26 cellular contexts compared by ENCODE assay signal in the genomic region with DNA sequence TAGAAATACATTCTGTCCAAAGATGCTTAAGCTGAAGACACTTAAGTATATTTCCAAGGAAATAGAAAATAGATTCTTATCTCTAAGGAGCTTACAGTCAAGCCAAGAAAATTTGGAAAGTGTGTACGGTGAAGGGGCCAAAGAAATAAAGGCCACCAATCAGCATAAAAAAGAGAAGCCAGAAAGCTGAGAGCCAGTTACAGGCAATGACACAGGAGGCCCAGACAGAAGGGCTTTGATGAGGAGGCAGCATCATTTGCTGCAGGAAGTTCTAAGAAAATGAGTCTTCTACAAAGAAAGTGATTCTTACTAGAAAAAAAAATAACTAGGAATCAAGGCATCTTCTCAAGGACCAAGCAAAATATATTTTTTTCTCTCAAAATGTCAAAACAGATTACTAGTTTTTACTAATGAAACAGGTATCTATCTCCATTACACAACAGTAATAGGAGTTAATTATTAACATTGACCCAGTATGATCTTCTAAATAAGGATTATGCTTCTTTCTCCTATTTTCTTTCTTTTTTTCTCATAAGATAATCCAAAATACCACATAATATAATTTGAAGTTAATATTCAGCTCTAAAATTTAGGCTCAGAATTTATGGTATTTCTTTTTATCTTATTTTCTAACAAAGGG.
A peak's percentile ranks its signal among the peaks of the same experiment; 100 is the strongest.
DNase-seq lines count a peak whose midpoint lies in the region; ATAC-seq, FAIRE-seq and TF ChIP-seq lines count a peak whose summit lies in the region.
"Had no signal": no experiment of that assay in that cellular context is flagged by ENCODE, and none has a peak within 500 bp of the region (broad histone marks: within the 10 kb centered on the region; RNA-seq: fewer than 3 reads in every experiment).

No MANE protein-coding gene starts in this region.

- no peaks in the 10 kb centered on the region for H3K9me2 ChIP-seq in SK-N-SH

- H3F3A ChIP-seq in SK-N-SH (replicated peaks; ENCODE audit: insufficient read depth): peaks cover 9% of the 10 kb centered on the region

- POLR2A ChIA-PET in SK-N-SH (lab: Yijun Ruan, JAX) (no interaction called here), HepG2 (lab: Yijun Ruan, JAX) (no interaction called here)
- POLR2A ChIA-PET in CD8-positive, alpha-beta memory T cell (lab: Charles Lee): no interaction called here

- intact Hi-C loops in HepG2 (cut with micrococcal nuclease; ENCODE audit: unreplicated experiment): no loop called here
- intact Hi-C loops in sciatic nerve (cut with DNase I): no loop called here

- 75% methylated on average over 1 of the region's 1 CpG for WGBS in SK-N-SH (ENCODE audit: low lambda C conversion rate)
- 85% methylated on average over 1 of the region's 1 CpG for WGBS in HepG2 (ENCODE audit: low lambda C conversion rate)

- H4K20me1 ChIP-seq in SK-N-SH (ENCODE audit: insufficient read depth) (no peaks in the 10 kb centered on the region), HepG2 (ENCODE audit: insufficient read depth, low read length) (no peaks in the 10 kb centered on the region)

- H3K9me3 ChIP-seq in SK-N-SH (no peaks in the 10 kb centered on the region), HepG2 (ENCODE audit: low read length) (no peaks in the 10 kb centered on the region)
- H3K9me3 ChIP-seq in CD8-positive, alpha-beta memory T cell (ENCODE audit: low read length): no peaks in the 10 kb centered on the region
- H3K9me3 ChIP-seq: BE2C, Peyer's patch had no signal

- peak overlapping the region in 1 of 8 donors; percentile 34 for H3K27ac Mint-ChIP-seq in CD8-positive, alpha-beta memory T cell
- H3K27ac Mint-ChIP-seq: CD4-positive, alpha-beta T cell; H9; IgD-negative memory B cell had no signal

- CTCF ChIA-PET in SK-N-SH (lab: Yijun Ruan, JAX) (no interaction called here), HepG2 (lab: Yijun Ruan, JAX; ENCODE audit: low intra/inter-chr PET ratio, low total read pairs) (no interaction called here)
- CTCF ChIA-PET in CD8-positive, alpha-beta memory T cell (lab: Charles Lee): no interaction called here

- TF ChIP-seq RAD21 in SK-N-SH (IDR thresholded peaks at IDR 0.05; ENCODE audit: low read length) (no peak), HepG2 (CRISPR knock-in tag; IDR thresholded peaks at IDR 0.05) (no peak)

- no peak overlapping the region for H3K4me3 ChIP-seq in SK-N-SH (ENCODE audit: low read depth in 2 of 2, low read length in 1 of 2)
- H3K4me3 ChIP-seq in HepG2 (replicated peaks in 1 of 3; ENCODE audit: insufficient read depth in 1 of 3, low read depth in 2 of 3, low read length in 3 of 3): no peak overlapping the region
- H3K4me3 ChIP-seq in CD8-positive, alpha-beta memory T cell (ENCODE audit: low read length): no peak overlapping the region
- H3K4me3 ChIP-seq: Peyer's patch, SK-N-MC had no signal

- H3K79me2 ChIP-seq in SK-N-SH (ENCODE audit: insufficient read depth) (no peaks in the 10 kb centered on the region), HepG2 (ENCODE audit: insufficient read depth, low read length) (no peaks in the 10 kb centered on the region)

- H3K4me1 ChIP-seq in SK-N-SH (ENCODE audit: control insufficient read depth in 1 of 2, insufficient read depth in 2 of 2, low read depth in 1 of 2, low read length in 1 of 2) (no peaks in the 10 kb centered on the region; a peak in 1 of 4 replicates), HepG2 (ENCODE audit: insufficient read depth, low read length) (peaks cover 11% of the 10 kb centered on the region)
- no peaks in the 10 kb centered on the region for H3K4me1 ChIP-seq in CD8-positive, alpha-beta memory T cell (ENCODE audit: insufficient read depth, low read length)
- H3K4me1 ChIP-seq: BE2C, Peyer's patch had no signal

- H3K4me2 ChIP-seq in SK-N-SH: no peak overlapping the region
- no peak overlapping the region for H3K4me2 ChIP-seq in HepG2 (ENCODE audit: low read depth, low read length)

- no peaks in the 10 kb centered on the region for H3K36me3 ChIP-seq in SK-N-SH (replicated peaks in 1 of 2; ENCODE audit: control insufficient read depth in 1 of 2, insufficient read depth in 2 of 2, low read length in 1 of 2)
- no peaks in the 10 kb centered on the region for H3K36me3 ChIP-seq in HepG2 (replicated peaks in 1 of 2; ENCODE audit: control insufficient read depth in 1 of 2, insufficient read depth in 2 of 2, low read length in 2 of 2)
- H3K36me3 ChIP-seq in CD8-positive, alpha-beta memory T cell (ENCODE audit: insufficient read depth, low read length): no peaks in the 10 kb centered on the region
- H3K36me3 ChIP-seq: BE2C, Peyer's patch had no signal

- no peak for FAIRE-seq in HepG2 (lab: Jason Lieb, UNC)
- FAIRE-seq: HTR-8/SVneo had no signal

- in situ Hi-C loops in HepG2 (cut with HindIII; ENCODE audit: extremely low pct_ligation_motif_present, low pct_unique_long_range_greater_than_20kb): no loop called here

- H3K9me3 Mint-ChIP-seq in activated T-cell treated with anti-CD3 and anti-CD28 coated beads, Interleukin-2, amount 50 U/mL, for 4 hours: no peaks in the 10 kb centered on the region
- no peaks in the 10 kb centered on the region for H3K9me3 Mint-ChIP-seq in CD8-positive, alpha-beta memory T cell
- H3K9me3 Mint-ChIP-seq: CD4-positive, alpha-beta T cell; H9 had no signal

- H3K4me3 Mint-ChIP-seq in activated T-cell treated with anti-CD3 and anti-CD28 coated beads, Interleukin-2, amount 50 U/mL, for 4 hours: no peak overlapping the region
- H3K4me3 Mint-ChIP-seq in CD8-positive, alpha-beta memory T cell: no peak overlapping the region
- H3K4me3 Mint-ChIP-seq: CD4-positive, alpha-beta T cell; H9; IgD-negative memory B cell had no signal

- no peak overlapping the region; a peak in 1 of 4 replicates for H3K27ac ChIP-seq in SK-N-SH (ENCODE audit: low read depth in 2 of 2, low read length in 1 of 2)
- H3K27ac ChIP-seq in epithelial cell of prostate: peak overlapping the region; percentile 0
- no peak overlapping the region for H3K27ac ChIP-seq in HepG2 (ENCODE audit: extremely low read length, insufficient read depth, low read length)
- H3K27ac ChIP-seq in CD8-positive, alpha-beta memory T cell (ENCODE audit: low read depth, low read length): no peak overlapping the region
- H3K27ac ChIP-seq: HL-60, Peyer's patch, SK-N-MC had no signal

- TF ChIP-seq POLR2A in HepG2 (IDR thresholded peaks at IDR 0.05; ENCODE audit: insufficient read depth in 1 of 2, low read depth in 2 of 2, low read length in 2 of 2): no peak

- no peak overlapping the region for H3K9ac ChIP-seq in SK-N-SH
- H3K9ac ChIP-seq in HepG2 (ENCODE audit: insufficient read depth, low read depth, low read length): no peak overlapping the region

- TF ChIP-seq CTCF in SK-N-SH (IDR thresholded peaks at IDR 0.05): no peak
- TF ChIP-seq CTCF in HepG2 (CRISPR knock-in tag; IDR thresholded peaks at IDR 0.05): no peak

- BruUV-seq in HepG2 (replicated peaks; lab: Mats Ljungman, UMichigan): no TSS peak

- H3K27me3 Mint-ChIP-seq in activated T-cell treated with anti-CD3 and anti-CD28 coated beads, Interleukin-2, amount 50 U/mL, for 4 hours (ENCODE audit: low read depth): no peaks in the 10 kb centered on the region
- H3K27me3 Mint-ChIP-seq in CD8-positive, alpha-beta memory T cell: peaks cover 0 to 4% of the 10 kb centered on the region in 2 donors
- H3K27me3 Mint-ChIP-seq: CD4-positive, alpha-beta T cell had no signal

- DNase-seq in SK-N-SH (no peak), epithelial cell of prostate (ENCODE audit: low read depth, low spot score) (no peak), HepG2 (ENCODE audit: low spot score) (no peak), sciatic nerve (ENCODE audit: low spot score) (no peak)
- no peak for DNase-seq in activated T-cell treated with anti-CD3 and anti-CD28 coated beads, Interleukin-2, amount 50 U/mL, for 4 hours
- no peak for DNase-seq in CD8-positive, alpha-beta memory T cell
- DNase-seq: BE2C; CD4-positive, alpha-beta T cell; DMS79 treated with DMSO at 0.1 percent for 48 hours; H9; Kasumi-1; MM.1S; NCI-H1092 treated with DMSO at 0.1 percent for 48 hours; NCI-H2081; NCI-H2171 treated with DMSO at 0.1 percent for 48 hours; NCI-H446; NCI-H69; NK-92 treated with Interleukin-12 subunit alpha and Interleukin-12 subunit beta, amount 100 ng/mL, for 24 hours; Peyer's patch; Right ventricle myocardium superior had no signal

- no peaks in the 10 kb centered on the region for H3K4me1 Mint-ChIP-seq in activated T-cell treated with anti-CD3 and anti-CD28 coated beads, Interleukin-2, amount 50 U/mL, for 4 hours (ENCODE audit: low read depth)
- no peaks in the 10 kb centered on the region for H3K4me1 Mint-ChIP-seq in CD8-positive, alpha-beta memory T cell
- H3K4me1 Mint-ChIP-seq: H9, IgD-negative memory B cell had no signal

- H3K36me3 Mint-ChIP-seq in activated T-cell treated with anti-CD3 and anti-CD28 coated beads, Interleukin-2, amount 50 U/mL, for 4 hours (ENCODE audit: insufficient read depth): no peaks in the 10 kb centered on the region
- no peaks in the 10 kb centered on the region for H3K36me3 Mint-ChIP-seq in CD8-positive, alpha-beta memory T cell
- H3K36me3 Mint-ChIP-seq: IgD-negative memory B cell had no signal

- H3K27me3 ChIP-seq in SK-N-SH (ENCODE audit: insufficient read depth) (no peaks in the 10 kb centered on the region), HepG2 (ENCODE audit: control insufficient read depth in 1 of 2, insufficient read depth in 2 of 2, low read length in 2 of 2) (no peaks in the 10 kb centered on the region)
- no peaks in the 10 kb centered on the region for H3K27me3 ChIP-seq in CD8-positive, alpha-beta memory T cell (ENCODE audit: insufficient read depth, low read length, poor library complexity, severe bottlenecking)
- H3K27me3 ChIP-seq: BE2C, Peyer's patch had no signal

- H2AFZ ChIP-seq in SK-N-SH (ENCODE audit: low read depth): 0 out of 2 replicates have a peak overlapping the region, but pooled peaks have one; percentile 8
- no peak overlapping the region for H2AFZ ChIP-seq in HepG2 (ENCODE audit: low read length)

- TF ChIP-seq EP300 in SK-N-SH (IDR thresholded peaks at IDR 0.05; ENCODE audit: borderline replicate concordance in 1 of 2, low read depth in 1 of 2, low read length in 1 of 2) (no peak), HepG2 (IDR thresholded peaks at IDR 0.05; ENCODE audit: low read depth in 2 of 2, low read length in 2 of 2) (no peak), HepG2 (CRISPR knock-in tag; IDR thresholded peaks at IDR 0.05; ENCODE audit: borderline replicate concordance) (no peak)

- no peak for ATAC-seq in SK-N-SH treated with all-trans-retinoic acid at 6 μM for 48 hours
- no peak for ATAC-seq in HepG2
- peak; percentile 69 for ATAC-seq in sciatic nerve
- no peak for ATAC-seq in activated T-cell treated with anti-CD3 and anti-CD28 coated beads, Interleukin-2, amount 50 U/mL, for 4 hours
- ATAC-seq in GM21528 (IDR thresholded peaks at IDR 0.05; ENCODE audit: low FRiP score, unreplicated experiment): no peak

TF ChIP-seq in SK-N-SH, 30 proteins besides CTCF, POLR2A, EP300 and RAD21 (continues in another document):
- TF ChIP-seq FOSL2 (IDR thresholded peaks at IDR 0.05; ENCODE audit: borderline replicate concordance, low read depth) (no peak), SMC3 (IDR thresholded peaks at IDR 0.05; ENCODE audit: low read depth, low read length) (no peak)

TF ChIP-seq in SK-N-SH treated with all-trans-retinoic acid at 6 μM for 48 hours, 23 proteins besides CTCF, POLR2A, EP300 and RAD21 (continues in another document):
- TF ChIP-seq CSDC2 (CRISPR knock-in tag; IDR thresholded peaks at IDR 0.05): no peak
- TF ChIP-seq ISL1 (CRISPR knock-in tag; IDR thresholded peaks at IDR 0.05): no peak
- TF ChIP-seq ZFP30 (CRISPR knock-in tag; IDR thresholded peaks at IDR 0.05): no peak

TF ChIP-seq in HepG2, 621 proteins besides CTCF, POLR2A, EP300 and RAD21 (continues in another document):
- no peak for TF ChIP-seq PCBP2 (optimal IDR thresholded peaks at IDR 0.05; ENCODE audit: low read depth, low read length, poor library complexity, severe bottlenecking)
